Comparison of ENCODE assay signal across 32 cellular contexts in the genomic region with DNA sequence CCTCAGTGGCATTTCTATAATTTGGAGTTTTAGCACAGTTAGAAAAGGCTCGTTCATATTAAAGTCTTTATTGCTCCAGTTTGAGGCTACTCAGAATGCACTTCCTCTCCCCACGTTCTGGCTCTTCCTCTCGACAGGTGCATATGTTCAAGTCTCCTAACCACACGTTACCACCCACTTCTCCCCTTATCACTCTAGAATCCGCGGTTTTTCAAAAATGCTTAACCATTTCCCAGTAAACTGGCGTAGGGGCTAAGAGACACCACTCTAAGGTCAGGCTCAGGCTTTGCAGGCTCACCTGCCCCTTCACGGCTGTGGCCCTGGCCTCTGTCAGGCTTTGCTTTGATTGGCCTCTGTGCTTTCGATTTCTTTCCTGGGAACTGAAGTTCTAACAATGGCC.
"Had no signal": no experiment of that assay in that cellular context is flagged by ENCODE, and none has a peak within 500 bp of the region (broad histone marks: within the 10 kb centered on the region; RNA-seq: fewer than 3 reads in every experiment).

No MANE protein-coding gene starts in this region.

- H3K9me3 ChIP-seq: MG63, SK-N-SH had no signal

- FAIRE-seq: RCC 7860 had no signal

- H3K36me3 ChIP-seq: MG63, SJSA1 had no signal

- H3K27ac ChIP-seq: PC-9, SJSA1 had no signal

- H3K9ac ChIP-seq: SK-N-SH had no signal

- H3K4me3 ChIP-seq: MG63, PC-9, SJSA1 had no signal

- H3K27me3 ChIP-seq: SJSA1 had no signal

- H3K4me1 ChIP-seq: SJSA1 had no signal

- DNase-seq: Karpas-422, KG1, MG63, MV-4-11, NCI-H1092 treated with DMSO at 0.1 percent for 48 hours, NCI-H1105 treated with DMSO at 0.1 percent for 48 hours, NCI-H1417, NCI-H1436, NCI-H1694, NCI-H187, NCI-H1930, NCI-H2029 treated with DMSO at 0.1 percent for 48 hours, NCI-H2081 treated with DMSO at 0.1 percent for 48 hours, NCI-H2107, NCI-H2171, NCI-H226, NCI-H446 treated with DMSO at 0.1 percent for 48 hours, NCI-H510A, NCI-H524, NCI-H526, NCI-H69, NCI-H748 treated with DMSO at 0.1 percent for 48 hours, NCI-H82, PC-9, Right ventricle myocardium superior, SHP77 treated with DMSO at 0.1 percent for 48 hours, SK-N-SH, SW 1271, T-helper 1 cell had no signal

- H2AFZ ChIP-seq: PC-9 had no signal

- H3K4me2 ChIP-seq: PC-9, SK-N-SH had no signal

- ATAC-seq: Panc1 had no signal
